Comparison of ENCODE assay signal across 13 cellular contexts in the genomic region with DNA sequence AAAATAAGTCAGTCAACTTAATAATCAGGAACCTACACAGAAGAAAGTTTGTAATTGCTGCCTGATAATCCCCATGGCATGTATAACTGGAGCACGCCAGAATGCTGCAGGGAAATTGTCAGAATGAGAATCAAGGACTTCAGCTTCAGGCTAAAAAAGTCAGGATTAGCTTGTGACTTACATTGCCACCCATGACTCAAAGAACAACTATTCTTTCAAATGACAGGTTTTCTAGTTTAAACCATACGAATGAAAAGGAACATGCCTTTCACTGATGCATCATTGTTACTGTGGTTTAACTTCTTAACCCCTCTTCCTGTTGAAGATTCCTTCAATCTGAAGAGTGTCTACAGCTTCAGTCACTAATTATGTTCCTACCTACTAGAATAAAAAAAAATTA.
DNase-seq lines count a peak whose midpoint lies in the region; ATAC-seq and TF ChIP-seq lines count a peak whose summit lies in the region.
"Had no signal": no experiment of that assay in that cellular context is flagged by ENCODE, and none has a peak within 500 bp of the region (broad histone marks: within the 10 kb centered on the region; RNA-seq: fewer than 3 reads in every experiment).

No MANE protein-coding gene starts in this region.

- no peaks in the 10 kb centered on the region for H3K27me3 Mint-ChIP-seq in WTC11 (ENCODE audit: low read depth)
- H3K27me3 Mint-ChIP-seq: activated B cell treated with CpG ODN at 0.5 μM for 24 hours, IgD-negative memory B cell had no signal

- TF ChIP-seq CTCF in fibroblast of the aortic adventitia (IDR thresholded peaks at IDR 0.05; ENCODE audit: insufficient read depth, low read length) = no peak
- TF ChIP-seq CTCF in smooth muscle cell (IDR thresholded peaks at IDR 0.05; ENCODE audit: borderline replicate concordance, insufficient read depth, poor library complexity, severe bottlenecking) = no peak
- no peak for TF ChIP-seq CTCF in WTC11 (IDR thresholded peaks at IDR 0.05)

- WGBS in smooth muscle cell (ENCODE audit: low lambda C conversion rate) = 10% methylated on average over 2 of the region's 2 CpGs

- H3K36me3 ChIP-seq in smooth muscle cell (ENCODE audit: low read depth) = no peaks in the 10 kb centered on the region
- H3K36me3 ChIP-seq: heart right ventricle had no signal

- no peaks in the 10 kb centered on the region for H3K4me1 ChIP-seq in smooth muscle cell (ENCODE audit: low read depth)
- H3K4me1 ChIP-seq: heart right ventricle had no signal

- CTCF ChIA-PET in WTC11 (lab: Charles Lee) = no interaction called here

- no peaks in the 10 kb centered on the region for H3K9me3 ChIP-seq in smooth muscle cell (replicated peaks; ENCODE audit: low read depth)
- H3K9me3 ChIP-seq: heart right ventricle had no signal

- H3K4me3 ChIP-seq in fibroblast of the aortic adventitia (ENCODE audit: low read depth, low read length) (no peak overlapping the region), smooth muscle cell (no peak overlapping the region)
- H3K4me3 ChIP-seq: heart right ventricle had no signal

- no peak overlapping the region for H2AFZ ChIP-seq in smooth muscle cell (ENCODE audit: low read depth)

- in situ Hi-C loops in SK-MEL-5 (cut with HindIII; ENCODE audit: low pct_unique_long_range_greater_than_20kb, low sequenced_read_pairs) = no loop called here

- H3K4me3 Mint-ChIP-seq in WTC11 = no peak overlapping the region
- H3K4me3 Mint-ChIP-seq: activated B cell treated with CpG ODN at 0.5 μM for 24 hours, IgD-negative memory B cell had no signal

- H3K36me3 Mint-ChIP-seq in WTC11 = no peaks in the 10 kb centered on the region
- H3K36me3 Mint-ChIP-seq: IgD-negative memory B cell had no signal

- no peaks in the 10 kb centered on the region for H3K9me3 Mint-ChIP-seq in WTC11
- H3K9me3 Mint-ChIP-seq: activated B cell treated with CpG ODN at 0.5 μM for 24 hours had no signal

- H3K4me2 ChIP-seq in smooth muscle cell = peak overlapping the region; percentile 52

- DNase-seq in HCEC 1CT (peak; percentile 81), SK-MEL-5 (ENCODE audit: low read depth, low spot score) (peak; percentile 69), fibroblast of the aortic adventitia (ENCODE audit: low read depth) (peak; percentile 27), smooth muscle cell (lab: John Stamatoyannopoulos, UW; ENCODE audit: unreplicated experiment) (no peak), WTC11 (ENCODE audit: low spot score) (no peak), DMS 273 treated with DMSO at 0.1 percent for 48 hours (lab: John Stamatoyannopoulos, UW) (no peak)
- DNase-seq: activated B cell treated with CpG ODN at 0.5 μM for 24 hours, activated gamma-delta T cell, heart right ventricle, NCI-H1092 treated with DMSO at 0.1 percent for 48 hours had no signal

- POLR2A ChIA-PET in WTC11 (lab: Charles Lee) = no interaction called here

- H3K9ac ChIP-seq in smooth muscle cell (ENCODE audit: low read depth) = peak overlapping the region; percentile 4

- H3F3A ChIP-seq in smooth muscle cell (ENCODE audit: low read depth) = no peaks in the 10 kb centered on the region

- no peaks in the 10 kb centered on the region for H4K20me1 ChIP-seq in smooth muscle cell (ENCODE audit: low read depth)

- no peaks in the 10 kb centered on the region for H3K4me1 Mint-ChIP-seq in WTC11
- H3K4me1 Mint-ChIP-seq: activated B cell treated with CpG ODN at 0.5 μM for 24 hours, IgD-negative memory B cell had no signal

- peak overlapping the region; percentile 75 for H3K27ac ChIP-seq in smooth muscle cell (ENCODE audit: low read depth)
- H3K27ac ChIP-seq: C4-2B, heart right ventricle had no signal

- ATAC-seq in HG02588 (IDR thresholded peaks at IDR 0.05; ENCODE audit: unreplicated experiment) = no peak
- no peak for ATAC-seq in WTC11
- ATAC-seq: heart right ventricle had no signal

- no peak overlapping the region for H3K27ac Mint-ChIP-seq in WTC11
- H3K27ac Mint-ChIP-seq: activated B cell treated with CpG ODN at 0.5 μM for 24 hours, IgD-negative memory B cell had no signal

- no peaks in the 10 kb centered on the region for H3K79me2 ChIP-seq in smooth muscle cell (ENCODE audit: low read depth)

- peaks cover 3% of the 10 kb centered on the region for H3K27me3 ChIP-seq in smooth muscle cell (ENCODE audit: low read depth)
- H3K27me3 ChIP-seq: heart right ventricle had no signal

TF ChIP-seq in WTC11, 78 proteins besides CTCF, POLR2A, EP300 and RAD21:
- TF ChIP-seq ZNF121 (CRISPR knock-in tag; IDR thresholded peaks at IDR 0.05) (no peak), ZNF423 (CRISPR knock-in tag; IDR thresholded peaks at IDR 0.05) (no peak), ZNF416 (CRISPR knock-in tag; IDR thresholded peaks at IDR 0.05) (no peak), OVOL2 (CRISPR knock-in tag; IDR thresholded peaks at IDR 0.05; ENCODE audit: borderline replicate concordance) (no peak), MYBL2 (CRISPR knock-in tag; IDR thresholded peaks at IDR 0.05) (no peak), TCF7 (CRISPR knock-in tag; IDR thresholded peaks at IDR 0.05; ENCODE audit: low read depth) (no peak)
TF ChIP-seq in WTC11: peak in this region for 0.

Comparison
In these comparisons a context has a peak if more than half of its experiments do, and no peak if none do; other contexts are left out.
1. DNase-seq: peak in HCEC 1CT (single experiment), SK-MEL-5 (single experiment) and fibroblast of the aortic adventitia (single experiment); none in smooth muscle cell (single experiment), WTC11 (single experiment) and DMS 273 treated with DMSO at 0.1 percent for 48 hours (single experiment).